ENCODE assay signal across 24 cellular contexts in the genomic region with DNA sequence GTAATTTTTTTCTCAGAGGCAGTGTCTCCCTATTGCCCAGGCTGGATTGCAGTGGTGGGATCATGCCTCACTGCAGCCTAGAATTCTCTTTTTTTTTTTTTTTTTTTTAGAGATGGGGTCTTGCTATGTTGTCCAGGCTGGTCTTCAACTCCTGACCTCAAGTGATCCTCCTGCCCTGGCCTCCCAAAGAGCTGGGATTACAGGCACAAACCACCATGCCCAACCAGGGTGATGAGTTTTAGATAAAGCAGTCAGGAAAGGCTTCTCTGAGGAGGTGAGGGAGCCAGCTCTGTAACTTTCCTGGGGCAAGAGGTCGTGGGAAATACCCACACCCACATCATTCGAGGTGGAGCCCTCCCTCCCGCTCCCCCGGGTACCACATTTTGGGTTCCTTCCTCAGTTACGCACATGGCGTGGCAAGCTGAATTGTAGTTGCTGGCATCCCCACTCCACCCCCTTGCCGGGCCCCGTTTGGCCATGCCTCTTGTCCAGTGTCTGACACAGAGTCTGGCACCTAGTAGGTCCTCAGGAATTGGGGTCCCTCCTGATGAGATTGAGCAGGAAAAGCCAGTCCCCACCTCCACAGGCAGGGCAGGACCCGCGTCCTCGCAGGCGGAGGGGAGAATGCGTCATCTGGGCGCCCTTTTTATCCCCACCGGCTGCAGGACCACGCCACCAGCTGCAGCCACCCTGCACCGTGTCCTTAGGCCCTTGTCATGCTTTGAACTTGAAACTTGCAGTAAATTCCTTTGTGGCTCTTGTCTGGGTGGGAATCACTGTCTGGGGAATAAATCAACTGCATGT.
"Had no signal": no experiment of that assay in that cellular context is flagged by ENCODE, and none has a peak within 500 bp of the region (broad histone marks: within the 10 kb centered on the region; RNA-seq: fewer than 3 reads in every experiment).

No MANE protein-coding gene starts in this region.

- H3K4me3 ChIP-seq: lung, mucosa of descending colon, stomach, thyroid gland, vagina had no signal

- H3K27me3 Mint-ChIP-seq: memory B cell; naive B cell; natural killer cell treated with Interleukin-12 subunit alpha and Interleukin-12 subunit beta and Interleukin-15 and Interleukin-18, amount 100 ng/mL, for 72 hours; progenitor cell of endocrine pancreas had no signal

- H3K36me3 Mint-ChIP-seq: natural killer cell treated with Interleukin-12 subunit alpha and Interleukin-12 subunit beta and Interleukin-15 and Interleukin-18, amount 100 ng/mL, for 72 hours; stimulated activated effector memory CD8-positive, alpha-beta T cell treated with anti-CD3 and anti-CD28 coated beads, Interleukin-12 subunit alpha, Interleukin-12 subunit beta, amount 100 ng/mL, for 72 hours had no signal

- DNase-seq: cortex of kidney; effector CD4-positive, alpha-beta T cell; naive B cell; stimulated activated CD4-positive, alpha-beta T cell treated with anti-CD3 and anti-CD28 coated beads, Interleukin-2, amount 100 ng/mL, for 24 hours; stimulated activated CD4-positive, alpha-beta T cell treated with anti-CD3 and anti-CD28 coated beads, Interleukin-4, amount 100 ng/mL, for 24 hours; stimulated activated naive CD4-positive, alpha-beta T cell treated with Interleukin-2 at 50 U/mL for 16 hours; stomach; thyroid gland; trophoblast cell had no signal

- H2AFZ ChIP-seq: parathyroid adenoma had no signal

- H3K9me3 Mint-ChIP-seq: memory B cell; mesothelial cell of epicardium; natural killer cell treated with Interleukin-12 subunit alpha and Interleukin-12 subunit beta and Interleukin-15 and Interleukin-18, amount 100 ng/mL, for 72 hours; neural crest cell; stimulated activated effector memory CD8-positive, alpha-beta T cell treated with anti-CD3 and anti-CD28 coated beads, Interleukin-12 subunit alpha, Interleukin-12 subunit beta, amount 100 ng/mL, for 72 hours had no signal

- H3K9ac ChIP-seq: parathyroid adenoma had no signal

- H3K27ac ChIP-seq: neutrophil, parathyroid adenoma, stomach, thyroid gland, vagina had no signal

- H3K27ac Mint-ChIP-seq: memory B cell; mesothelial cell of epicardium; natural killer cell treated with Interleukin-12 subunit alpha and Interleukin-12 subunit beta and Interleukin-15 and Interleukin-18, amount 100 ng/mL, for 72 hours; progenitor cell of endocrine pancreas; stimulated activated effector memory CD8-positive, alpha-beta T cell treated with anti-CD3 and anti-CD28 coated beads, Interleukin-12 subunit alpha, Interleukin-12 subunit beta, amount 100 ng/mL, for 72 hours had no signal

- H3K36me3 ChIP-seq: neutrophil, thyroid gland, vagina had no signal

- H3K4me3 Mint-ChIP-seq: memory B cell; mesothelial cell of epicardium; naive B cell; natural killer cell treated with Interleukin-12 subunit alpha and Interleukin-12 subunit beta and Interleukin-15 and Interleukin-18, amount 100 ng/mL, for 72 hours; neural crest cell; stimulated activated effector memory CD8-positive, alpha-beta T cell treated with anti-CD3 and anti-CD28 coated beads, Interleukin-12 subunit alpha, Interleukin-12 subunit beta, amount 100 ng/mL, for 72 hours had no signal

- H3K27me3 ChIP-seq: neutrophil, stomach, thyroid gland, vagina had no signal

- H3K79me2 ChIP-seq: parathyroid adenoma had no signal

- H3K4me1 ChIP-seq: parathyroid adenoma, stomach, thyroid gland, vagina had no signal

- FAIRE-seq: frontal cortex, keratinocyte had no signal

- H3K4me1 Mint-ChIP-seq: memory B cell; mesothelial cell of epicardium; neural crest cell; stimulated activated effector memory CD8-positive, alpha-beta T cell treated with anti-CD3 and anti-CD28 coated beads, Interleukin-12 subunit alpha, Interleukin-12 subunit beta, amount 100 ng/mL, for 72 hours had no signal

- H3K9me3 ChIP-seq: mucosa of descending colon, neutrophil, stomach, thyroid gland, vagina had no signal

- ATAC-seq: left lobe of liver; mucosa of descending colon; natural killer cell treated with Interleukin-12 subunit alpha and Interleukin-12 subunit beta and Interleukin-15 and Interleukin-18, amount 100 ng/mL, for 72 hours; sciatic nerve; stimulated activated effector memory CD8-positive, alpha-beta T cell treated with anti-CD3 and anti-CD28 coated beads, Interleukin-12 subunit alpha, Interleukin-12 subunit beta, amount 100 ng/mL, for 72 hours had no signal
